In genomic region chr18:45691816-45692179, GRCh38 we compare ENCODE assay signal across 13 cellular contexts. TPM values are rescaled to one million over a fixed set of nuclear protein-coding genes. Genes with fewer than 3 reads are reported as not detected.
A peak's percentile ranks its signal among the peaks of the same experiment; 100 is the strongest.
DNase-seq lines count a peak whose midpoint lies in the region; ATAC-seq and TF ChIP-seq lines count a peak whose summit lies in the region.
"Had no signal": no experiment of that assay in that cellular context is flagged by ENCODE, and none has a peak within 500 bp of the region (broad histone marks: within the 10 kb centered on the region; RNA-seq: fewer than 3 reads in every experiment).

No MANE protein-coding gene starts in this region.

- H3K9ac ChIP-seq in mammary epithelial cell (ENCODE audit: insufficient read depth, low read length) (no peak overlapping the region), Loucy (ENCODE audit: low read depth, low read length, poor library complexity, severe bottlenecking) (no peak overlapping the region)
- H3K9ac ChIP-seq: BLaER1 treated with 17β-estradiol and CSF1 and Interleukin-3, amounts not matched to agents 10 nM and 100 nM had no signal

- dilution Hi-C loops in mammary epithelial cell (cut with HindIII; ENCODE audit: low sequenced_read_pairs), result loop anchor here (25.0 kb wide), 1 partner anchor 221 kb away; no protein-coding TSS in a partner anchor

- H3K27ac Mint-ChIP-seq in MCF 10A (ENCODE audit: low read depth, unreplicated experiment), result no peak overlapping the region
- no peak overlapping the region for H3K27ac Mint-ChIP-seq in type B pancreatic cell
- H3K27ac Mint-ChIP-seq: CD8-positive, alpha-beta T cell had no signal

- WGBS in mammary epithelial cell (ENCODE audit: low coverage, missing lambda C conversion rate), result 31% methylated on average over 7 of the region's 7 CpGs

- H3K9me3 ChIP-seq in mammary epithelial cell (replicated peaks; ENCODE audit: insufficient read depth, low read length) (no peaks in the 10 kb centered on the region), Loucy (ENCODE audit: insufficient read depth, low read depth, low read length) (peaks cover 8% of the 10 kb centered on the region; the same call in 1 of the 2 replicates)

- in situ Hi-C loops in mammary epithelial cell (cut with MboI; ENCODE audit: low sequenced_read_pairs in 2 of 2), result loop anchor here (5.0 to 10.0 kb wide), 4 partner anchors 153 to 383 kb away; partner anchors contain the start of gene PSTPIP2 (in 1 of the 2)

- H3K27ac ChIP-seq in mammary epithelial cell (ENCODE audit: insufficient read depth, low read depth, low read length), result no peak overlapping the region
- H3K27ac ChIP-seq: BLaER1 treated with 17β-estradiol and CSF1 and Interleukin-3, amounts not matched to agents 10 nM and 100 nM had no signal

- ATAC-seq in left lobe of liver (peak; percentile 21), GM21529 (IDR thresholded peaks at IDR 0.05; ENCODE audit: unreplicated experiment) (no peak), HG03045 (IDR thresholded peaks at IDR 0.05; ENCODE audit: unreplicated experiment) (no peak)
- ATAC-seq: CD8-positive, alpha-beta T cell had no signal

- H3K4me1 Mint-ChIP-seq in MCF 10A (ENCODE audit: insufficient read depth, unreplicated experiment), result peaks cover 10% of the 10 kb centered on the region
- peaks cover 20% of the 10 kb centered on the region for H3K4me1 Mint-ChIP-seq in type B pancreatic cell (ENCODE audit: unreplicated experiment)

- intact Hi-C loops in mammary epithelial cell (cut with micrococcal nuclease), result loop anchor here (1.0 to 2.0 kb wide), 8 partner anchors 27 to 382 kb away; no protein-coding TSS in a partner anchor
- intact Hi-C loops in MCF 10A (cut with micrococcal nuclease), result loop anchor here (1.0 kb wide), 7 partner anchors 26 to 382 kb away; no protein-coding TSS in a partner anchor

- H3K4me2 ChIP-seq in mammary epithelial cell (ENCODE audit: insufficient read depth, low read depth, low read length) (no peak overlapping the region), Loucy (ENCODE audit: low read depth, low read length, poor library complexity, severe bottlenecking) (no peak overlapping the region)
- H3K4me2 ChIP-seq: BLaER1 treated with 17β-estradiol and CSF1 and Interleukin-3, amounts not matched to agents 10 nM and 100 nM had no signal

- H3K36me3 ChIP-seq in mammary epithelial cell (ENCODE audit: insufficient read depth, low read length) (no peaks in the 10 kb centered on the region), Loucy (ENCODE audit: insufficient read depth, low read length) (no peaks in the 10 kb centered on the region)
- H3K36me3 ChIP-seq: BLaER1 treated with 17β-estradiol and CSF1 and Interleukin-3, amounts not matched to agents 10 nM and 100 nM had no signal

- H3F3A ChIP-seq in Loucy (ENCODE audit: low read depth), result peaks cover 9% of the 10 kb centered on the region

- H3K4me1 ChIP-seq in mammary epithelial cell (ENCODE audit: insufficient read depth, low read length) (no peaks in the 10 kb centered on the region), Loucy (ENCODE audit: insufficient read depth, low read length, poor library complexity, severe bottlenecking) (peaks cover 41% of the 10 kb centered on the region)

- H3K27me3 ChIP-seq in mammary epithelial cell (ENCODE audit: insufficient read depth, low read length) (no peaks in the 10 kb centered on the region), Loucy (ENCODE audit: insufficient read depth, low read length, poor library complexity, severe bottlenecking) (no peaks in the 10 kb centered on the region)
- H3K27me3 ChIP-seq: BLaER1 treated with 17β-estradiol and CSF1 and Interleukin-3, amounts not matched to agents 10 nM and 100 nM had no signal

- no peak for DNase-seq in mammary epithelial cell
- DNase-seq in MCF 10A (ENCODE audit: unreplicated experiment), result no peak
- no peak for DNase-seq in left lobe of liver (ENCODE audit: low spot score)
- peak; percentile 52 for DNase-seq in type B pancreatic cell (ENCODE audit: extremely low spot score, unreplicated experiment)
- DNase-seq in COR-L47 (lab: John Stamatoyannopoulos, UW), result no peak

- BruUV-seq in mammary epithelial cell (replicated peaks; lab: Mats Ljungman, UMichigan) (no TSS peak), MCF 10A (replicated peaks; lab: Mats Ljungman, UMichigan) (no TSS peak)

- POLR2A ChIA-PET in MCF 10A (lab: Yijun Ruan, JAX), result interaction anchor here (0.6 to 0.7 kb wide), 2 partner anchors 260 to 377 kb away, joined by 3 read pairs; no protein-coding TSS in a partner anchor

- no peaks in the 10 kb centered on the region for H4K20me1 ChIP-seq in mammary epithelial cell (ENCODE audit: insufficient read depth, low read length)
- H4K20me1 ChIP-seq in Loucy (ENCODE audit: insufficient read depth, low read length, poor library complexity, severe bottlenecking), result no peaks in the 10 kb centered on the region
- H4K20me1 ChIP-seq: BLaER1 treated with 17β-estradiol and CSF1 and Interleukin-3, amounts not matched to agents 10 nM and 100 nM had no signal

- H3K27me3 Mint-ChIP-seq in MCF 10A (ENCODE audit: insufficient read depth, unreplicated experiment) (peaks cover 12% of the 10 kb centered on the region), type B pancreatic cell (peaks cover 15% of the 10 kb centered on the region)

- H2AFZ ChIP-seq in mammary epithelial cell (ENCODE audit: low read depth, low read length) (peak overlapping the region; percentile 14), Loucy (ENCODE audit: low read length) (0 out of 2 replicates have a peak overlapping the region, but pooled peaks have one; percentile 31)

- H3K36me3 Mint-ChIP-seq in MCF 10A (ENCODE audit: insufficient read depth, unreplicated experiment), result peaks cover 7% of the 10 kb centered on the region
- H3K36me3 Mint-ChIP-seq in type B pancreatic cell, result peaks cover 4% of the 10 kb centered on the region

- H3K79me2 ChIP-seq in mammary epithelial cell (ENCODE audit: insufficient read depth, low read length), result no peaks in the 10 kb centered on the region
- peaks cover 14% of the 10 kb centered on the region; the same call in 1 of the 2 replicates for H3K79me2 ChIP-seq in Loucy (ENCODE audit: insufficient read depth, low read length)

- no peak overlapping the region for H3K4me3 ChIP-seq in mammary epithelial cell (replicated peaks in 1 of 3; ENCODE audit: insufficient read depth in 1 of 3, low read depth in 2 of 3, low read length in 3 of 3)
- H3K4me3 ChIP-seq in Loucy (ENCODE audit: low read length, poor library complexity, severe bottlenecking), result no peak overlapping the region
- H3K4me3 ChIP-seq: BLaER1 treated with 17β-estradiol and CSF1 and Interleukin-3, amounts not matched to agents 10 nM and 100 nM; K562 had no signal

- CTCF ChIA-PET in mammary epithelial cell (lab: Charles Lee; ENCODE audit: low non-redundant PET) (no interaction called here), MCF 10A (lab: Yijun Ruan, JAX) (interaction anchor here (0.6 to 10.6 kb wide), 23 partner anchors 13 to 1450 kb away, joined by 3 to 153 read pairs (median 3); no protein-coding TSS in a partner anchor)

- no peak for TF ChIP-seq CTCF in mammary epithelial cell (conservative IDR thresholded peaks at IDR 0.05 in 1 of 2, IDR thresholded peaks at IDR 0.05 in 1 of 2; ENCODE audit: extremely low read depth in 1 of 2, insufficient read depth in 1 of 2, low read depth in 1 of 2, low read length in 2 of 2)
- TF ChIP-seq CTCF in MCF 10A (IDR thresholded peaks at IDR 0.05; ENCODE audit: unreplicated experiment), result no peak
- TF ChIP-seq CTCF in Loucy (conservative IDR thresholded peaks at IDR 0.05; ENCODE audit: low read length), result no peak
- no peak for TF ChIP-seq CTCF in type B pancreatic cell (conservative IDR thresholded peaks at IDR 0.05)

- no peaks in the 10 kb centered on the region for H3K9me2 ChIP-seq in Loucy (replicated peaks; ENCODE audit: low read depth, low read length)

- H3K9me3 Mint-ChIP-seq in MCF 10A (ENCODE audit: unreplicated experiment), result peaks cover 7% of the 10 kb centered on the region
- no peaks in the 10 kb centered on the region for H3K9me3 Mint-ChIP-seq in type B pancreatic cell
- H3K9me3 Mint-ChIP-seq: CD8-positive, alpha-beta T cell had no signal

- H3K4me3 Mint-ChIP-seq in MCF 10A (ENCODE audit: unreplicated experiment) (no peak overlapping the region), type B pancreatic cell (no peak overlapping the region)
- H3K4me3 Mint-ChIP-seq: B cell had no signal

RNA-seq across cellular contexts. Expression of gene SLC14A1, which starts 32.2 kb away (rescaled TPM):
- total RNA-seq in mammary epithelial cell (under 1 TPM in 1 of 2 donors, not detected in 1; under 0.01 TPM), MCF 10A (2022) (not detected in 2 replicates), left lobe of liver (0.96 TPM), type B pancreatic cell (ENCODE audit: low replicate concordance) (0.76 and 2.4 TPM in 2 replicates)
- polyA plus RNA-seq in mammary epithelial cell, result 0.05 TPM
- not detected for polyA minus RNA-seq in mammary epithelial cell
- total RNA-seq: A172 had no signal
